In genomic region chr15:75760689-75761435, GRCh38 we compare ENCODE assay signal across 14 cellular contexts. TPM values are rescaled to one million over a fixed set of nuclear protein-coding genes. Genes with fewer than 3 reads are reported as not detected.
DNase-seq lines count a peak whose midpoint lies in the region; ATAC-seq, FAIRE-seq and TF ChIP-seq lines count a peak whose summit lies in the region.
"Had no signal": no experiment of that assay in that cellular context is flagged by ENCODE, and none has a peak within 500 bp of the region (broad histone marks: within the 10 kb centered on the region; RNA-seq: fewer than 3 reads in every experiment).

No MANE protein-coding gene starts in this region.

- TF ChIP-seq EP300 in H1 (IDR thresholded peaks at IDR 0.05; ENCODE audit: borderline replicate concordance in 1 of 2, low read depth in 2 of 2, low read length in 2 of 2), result no peak

- intact Hi-C loops in Right ventricle myocardium superior (cut with DNase I) (no loop called here), cardiac septum (cut with DNase I) (no loop called here), uterus (cut with DNase I; ENCODE audit: low total_unique reads) (no loop called here)

- H3K4me1 ChIP-seq in H1 (replicated peaks in 1 of 4; ENCODE audit: control insufficient read depth in 3 of 4, insufficient read depth in 4 of 4, low read length in 3 of 4) (peaks cover 0 to 6% (median 1%) of the 10 kb centered on the region in 4 experiments; a peak in 2 of 7 replicates), smooth muscle cell (ENCODE audit: low read depth) (peaks cover 11% of the 10 kb centered on the region), uterus (no peaks in the 10 kb centered on the region)

- no peaks in the 10 kb centered on the region for H3K79me2 ChIP-seq in H1 (ENCODE audit: control insufficient read depth in 1 of 2, insufficient read depth in 2 of 2, low read length in 2 of 2)
- no peaks in the 10 kb centered on the region for H3K79me2 ChIP-seq in smooth muscle cell (ENCODE audit: low read depth)

- peak overlapping the region in 1 of 3 donors; percentile 68 for H3K27ac Mint-ChIP-seq in IgD-negative memory B cell
- H3K27ac Mint-ChIP-seq: CD4-positive, alpha-beta memory T cell had no signal

- no peak overlapping the region for H4K8ac ChIP-seq in H1 (ENCODE audit: extremely low read depth, insufficient read depth, low read length)

- H3K23ac ChIP-seq in H1 (ENCODE audit: insufficient read length), result no peak overlapping the region

- 97% methylated on average over 14 of the region's 14 CpGs; no CpG with 5 or more reads in 1 of the 2 experiments for WGBS in H1 (ENCODE audit: extremely low coverage in 1 of 2, insufficient coverage in 1 of 2, insufficient read length in 1 of 2, insufficient replicate concordance in 2 of 2, low coverage in 1 of 2, low lambda C conversion rate in 2 of 2, missing lambda C conversion rate in 1 of 2), 2 experiments
- WGBS in smooth muscle cell (ENCODE audit: low lambda C conversion rate), result 64% methylated on average over 13 of the region's 14 CpGs

- H3K23me2 ChIP-seq in H1 (ENCODE audit: low read depth, low read length), result no peaks in the 10 kb centered on the region

- peak overlapping the region in 3 of 4 donors; percentile 14 to 80 (median 60) for H3K4me3 Mint-ChIP-seq in IgD-negative memory B cell

- TF ChIP-seq CTCF in H1 (IDR thresholded peaks at IDR 0.05; ENCODE audit: control extremely low read depth in 1 of 3, insufficient read depth in 1 of 3, low read depth in 1 of 3, low read length in 3 of 3) (no peak), smooth muscle cell (IDR thresholded peaks at IDR 0.05; ENCODE audit: borderline replicate concordance, insufficient read depth, poor library complexity, severe bottlenecking) (no peak), uterus (IDR thresholded peaks at IDR 0.05) (no peak)

- no peak overlapping the region for H2BK120ac ChIP-seq in H1 (replicated peaks; ENCODE audit: low read depth, low read length)

- no peak for TF ChIP-seq RAD21 in H1 (IDR thresholded peaks at IDR 0.05 in 1 of 2, conservative IDR thresholded peaks at IDR 0.05 in 1 of 2; ENCODE audit: low read depth in 2 of 2, low read length in 2 of 2)

- H3K4me2 ChIP-seq in H1 (ENCODE audit: insufficient read depth in 1 of 2, low read depth in 2 of 2, low read length in 2 of 2), result no peak overlapping the region
- H3K4me2 ChIP-seq in smooth muscle cell, result no peak overlapping the region

- no peaks in the 10 kb centered on the region for H3K79me1 ChIP-seq in H1 (ENCODE audit: low read depth, low read length)

- POLR2A ChIA-PET in H1 (lab: Charles Lee; ENCODE audit: partially characterized antibody), result interaction anchor here (1.1 kb wide), 1 partner anchor 81 kb away, joined by 3 read pairs; no protein-coding TSS in a partner anchor

- no peaks in the 10 kb centered on the region for H3K36me3 Mint-ChIP-seq in IgD-negative memory B cell
- H3K36me3 Mint-ChIP-seq: CD4-positive, alpha-beta memory T cell had no signal

- H3K56ac ChIP-seq in H1 (replicated peaks; ENCODE audit: insufficient read length, low read depth, low read length), result no peak overlapping the region

- TF ChIP-seq POLR2A in H1 (IDR thresholded peaks at IDR 0.05; ENCODE audit: control extremely low read depth in 1 of 2, low read depth in 2 of 2, low read length in 2 of 2), result no peak
- TF ChIP-seq POLR2A in uterus (IDR thresholded peaks at IDR 0.05), result no peak

- no peaks in the 10 kb centered on the region for H3K27me3 ChIP-seq in H1 (replicated peaks in 1 of 4; ENCODE audit: control insufficient read depth in 3 of 4, extremely low read depth in 1 of 4, insufficient read depth in 3 of 4, low read length in 3 of 4)
- H3K27me3 ChIP-seq in smooth muscle cell (ENCODE audit: low read depth), result no peaks in the 10 kb centered on the region
- no peaks in the 10 kb centered on the region for H3K27me3 ChIP-seq in uterus

- no peak overlapping the region for H3K14ac ChIP-seq in H1 (ENCODE audit: insufficient read length)

- no peak overlapping the region for H4K91ac ChIP-seq in H1 (replicated peaks; ENCODE audit: insufficient read length, low read length)

- H3F3A ChIP-seq in smooth muscle cell (ENCODE audit: low read depth), result no peaks in the 10 kb centered on the region

- 0 out of 2 replicates have a peak overlapping the region, but pooled peaks have one; percentile 48 for H2BK20ac ChIP-seq in H1 (ENCODE audit: low read length)

- no peaks in the 10 kb centered on the region for H3K9me3 ChIP-seq in H1 (ENCODE audit: insufficient read depth in 2 of 2, low read depth in 1 of 2, low read length in 1 of 2)
- no peaks in the 10 kb centered on the region for H3K9me3 ChIP-seq in smooth muscle cell (replicated peaks; ENCODE audit: low read depth)
- H3K9me3 ChIP-seq in uterus, result no peaks in the 10 kb centered on the region

- CTCF ChIA-PET in H1 (lab: Charles Lee; ENCODE audit: partially characterized antibody), result interaction anchor here (0.6 to 1.4 kb wide), 4 partner anchors 10 to 161 kb away, joined by 3 to 6 read pairs (median 3); no protein-coding TSS in a partner anchor

- H3K36me3 ChIP-seq in H1 (ENCODE audit: control insufficient read depth in 2 of 4, insufficient read depth in 4 of 4, low read length in 3 of 4) (no peaks in the 10 kb centered on the region), smooth muscle cell (ENCODE audit: low read depth) (no peaks in the 10 kb centered on the region), uterus (no peaks in the 10 kb centered on the region)

- H3K9ac ChIP-seq in H1 (replicated peaks in 1 of 4; ENCODE audit: extremely low read depth in 1 of 4, low read depth in 3 of 4, low read length in 3 of 4), result no peak overlapping the region
- no peak overlapping the region for H3K9ac ChIP-seq in smooth muscle cell (ENCODE audit: low read depth)
- H3K9ac ChIP-seq: GM23248 had no signal

- no peak overlapping the region for H3K18ac ChIP-seq in H1 (ENCODE audit: extremely low read depth, low read length)

- no peak overlapping the region for H3K27ac ChIP-seq in H1 (ENCODE audit: low read depth, low read length)
- H3K27ac ChIP-seq in smooth muscle cell (ENCODE audit: low read depth), result peak overlapping the region; percentile 65
- H3K27ac ChIP-seq in uterus, result no peak overlapping the region
- H3K27ac ChIP-seq: GM23248 had no signal

- no peaks in the 10 kb centered on the region for H4K20me1 ChIP-seq in H1 (replicated peaks in 1 of 2; ENCODE audit: control insufficient read depth in 1 of 2, insufficient read depth in 2 of 2, low read length in 2 of 2)
- H4K20me1 ChIP-seq in smooth muscle cell (ENCODE audit: low read depth), result no peaks in the 10 kb centered on the region

- H3K27me3 Mint-ChIP-seq in IgD-negative memory B cell, result peaks cover 5% of the 10 kb centered on the region

- no peak overlapping the region for H2BK5ac ChIP-seq in H1 (ENCODE audit: low read depth, low read length)

- peak; percentile 54 for ATAC-seq in Right ventricle myocardium superior (ENCODE audit: poor library complexity)
- ATAC-seq in HG03139 (IDR thresholded peaks at IDR 0.05; ENCODE audit: unreplicated experiment), result no peak

- no peak overlapping the region for H4K5ac ChIP-seq in H1 (ENCODE audit: insufficient read length, low read depth, low read length)

- peaks cover 7 to 25% (median 9%) of the 10 kb centered on the region in 3 donors for H3K4me1 Mint-ChIP-seq in IgD-negative memory B cell

- DNase-seq in Right ventricle myocardium superior, result no peak
- DNase-seq in cardiac septum (ENCODE audit: low spot score), result no peak
- DNase-seq in H1 (ENCODE audit: low read depth in 1 of 2, low spot score in 2 of 2), result no peak
- DNase-seq in smooth muscle cell (lab: John Stamatoyannopoulos, UW; ENCODE audit: unreplicated experiment), result no peak
- DNase-seq in NCI-H2107 (lab: John Stamatoyannopoulos, UW), result no peak
- no peak for DNase-seq in uterus
- DNase-seq: CD4-positive, alpha-beta memory T cell; GF-D8; GM23248; NCI-H187 treated with DMSO at 0.1 percent for 48 hours; NCI-H2171 treated with DMSO at 0.1 percent for 48 hours; NCI-H774 had no signal

- no peak overlapping the region for H2BK15ac ChIP-seq in H1 (ENCODE audit: low read length)

- H2BK12ac ChIP-seq in H1 (ENCODE audit: low read depth, low read length), result no peak overlapping the region

- H2AK5ac ChIP-seq in H1 (ENCODE audit: low read depth, low read length), result no peak overlapping the region

- H3K4me3 ChIP-seq in H1 (ENCODE audit: extremely low read depth in 1 of 4, insufficient read depth in 2 of 4, low read depth in 3 of 4, low read length in 4 of 4) (no peak overlapping the region), smooth muscle cell (no peak overlapping the region), uterus (no peak overlapping the region)
- H3K4me3 ChIP-seq: GM23248 had no signal

- H3K9me3 Mint-ChIP-seq in IgD-negative memory B cell, result no peaks in the 10 kb centered on the region
- H3K9me3 Mint-ChIP-seq: CD4-positive, alpha-beta memory T cell had no signal

- no peak overlapping the region for H2AFZ ChIP-seq in H1 (ENCODE audit: low read length)
- H2AFZ ChIP-seq in smooth muscle cell (ENCODE audit: low read depth), result peak overlapping the region; percentile 49
- H2AFZ ChIP-seq: GM23248 had no signal

- FAIRE-seq in H1 (lab: Jason Lieb, UNC), result no peak

- H3K4ac ChIP-seq in H1 (replicated peaks; ENCODE audit: insufficient read length, low read depth, low read length), result no peak overlapping the region

TF ChIP-seq in H1, 55 proteins besides CTCF, POLR2A, EP300 and RAD21:
- TF ChIP-seq TEAD4 (IDR thresholded peaks at IDR 0.05; ENCODE audit: low read depth, low read length), result no peak
- TF ChIP-seq RNF2 (IDR thresholded peaks at IDR 0.05; ENCODE audit: borderline replicate concordance, low read depth, low read length, missing control alignments, poor library complexity, severe bottlenecking), result no peak
- TF ChIP-seq CHD1 (IDR thresholded peaks at IDR 0.05; ENCODE audit: low read depth, low read length), result no peak
- no peak for TF ChIP-seq SP1 (IDR thresholded peaks at IDR 0.05; ENCODE audit: low read depth, low read length)
- no peak for TF ChIP-seq HDAC2 (IDR thresholded peaks at IDR 0.05; ENCODE audit: borderline replicate concordance in 1 of 2, low read depth in 2 of 2, low read length in 2 of 2)
TF ChIP-seq in H1: peak in this region for 0.

RNA-seq across cellular contexts. Expression of gene CSPG4, which starts 48.2 kb away (rescaled TPM):
- total RNA-seq in Right ventricle myocardium superior (5.2 TPM), cardiac septum (21.3 TPM), smooth muscle cell (31.1 and 35.3 TPM in 2 replicates), uterus (10 to 100 TPM; 10.3 to 62.4 (median 46.7) TPM)
- polyA plus RNA-seq in IgD-negative memory B cell (not detected), H1 (2011; rRNA removed) (1.4 and 1.9 TPM in 2 replicates), smooth muscle cell (46.6 and 54.9 TPM in 2 replicates)
- 3.0 and 3.2 TPM in 2 replicates for total RNA-seq in H1 (2021; fragmentation: NEBNext Ultra II Directional; extraction: Animal tissue kit (Norgen Biotek cat#: 25700))
- 1.0 TPM for polyA plus RNA-seq in H1 (2011; cell fraction: cytosol; rRNA removed)
- 4.7 TPM for polyA plus RNA-seq in H1 (2011; cell fraction: nucleus; rRNA removed)
- 1.5 to 3.6 TPM (median 2.6 TPM) in 4 replicates for polyA plus RNA-seq in H1 (2012, experiment 1 of 2)
- 1.6 TPM for polyA plus RNA-seq in H1 (2012, experiment 2 of 2)
- polyA plus RNA-seq in H1 (2013, experiment 1 of 2), result 3.1 TPM
- 2.0 TPM for polyA plus RNA-seq in H1 (2013, experiment 2 of 2)
- polyA minus RNA-seq in H1 (2011; rRNA and poly(A)+ RNA removed), result 2.5 and 3.3 TPM in 2 replicates
- polyA minus RNA-seq in H1 (2011; cell fraction: cytosol; rRNA and poly(A)+ RNA removed), result 2.3 TPM
- 3.6 TPM for polyA minus RNA-seq in H1 (2011; cell fraction: nucleus; rRNA and poly(A)+ RNA removed)
- total RNA-seq: CD4-positive, alpha-beta memory T cell had no signal
- polyA plus RNA-seq: CD4-positive, alpha-beta memory T cell had no signal
